ENCODE assay signal across 1 cellular context in genomic region chr1:26110731-26111529, GRCh38.
TF ChIP-seq lines count a peak whose summit lies in the region.

No MANE protein-coding gene starts in this region.

TF ChIP-seq in SK-N-SH, 30 proteins besides CTCF, POLR2A, EP300 and RAD21:
- TF ChIP-seq EZH2phosphoT487 (IDR thresholded peaks at IDR 0.05; ENCODE audit: borderline replicate concordance, low read depth), result no peak
- no peak for TF ChIP-seq CHD2 (IDR thresholded peaks at IDR 0.05; ENCODE audit: low read length, partially characterized antibody)
- TF ChIP-seq RFX5 (IDR thresholded peaks at IDR 0.05; ENCODE audit: low read length), result no peak
- TF ChIP-seq NRF1 (IDR thresholded peaks at IDR 0.05; ENCODE audit: low read depth, low read length), result no peak
- no peak for TF ChIP-seq FOXM1 (IDR thresholded peaks at IDR 0.05; ENCODE audit: low read depth)
- TF ChIP-seq MAX (IDR thresholded peaks at IDR 0.05; ENCODE audit: low read depth), result peak; percentile 71; the same call in 1 of the 2 replicates
- TF ChIP-seq TAF1 (IDR thresholded peaks at IDR 0.05; ENCODE audit: borderline replicate concordance, low read depth, low read length), result peak; percentile 72
- no peak for TF ChIP-seq TCF12 (IDR thresholded peaks at IDR 0.05)
- no peak for TF ChIP-seq ZBTB33 (IDR thresholded peaks at IDR 0.05; ENCODE audit: borderline replicate concordance, low read depth)
- peak; percentile 58 for TF ChIP-seq MXI1 (IDR thresholded peaks at IDR 0.05; ENCODE audit: low read depth, low read length)
- no peak for TF ChIP-seq GATA2 (CRISPR knock-in tag; IDR thresholded peaks at IDR 0.05)
TF ChIP-seq in SK-N-SH: peak in this region for 3.
